In the genomic region with DNA sequence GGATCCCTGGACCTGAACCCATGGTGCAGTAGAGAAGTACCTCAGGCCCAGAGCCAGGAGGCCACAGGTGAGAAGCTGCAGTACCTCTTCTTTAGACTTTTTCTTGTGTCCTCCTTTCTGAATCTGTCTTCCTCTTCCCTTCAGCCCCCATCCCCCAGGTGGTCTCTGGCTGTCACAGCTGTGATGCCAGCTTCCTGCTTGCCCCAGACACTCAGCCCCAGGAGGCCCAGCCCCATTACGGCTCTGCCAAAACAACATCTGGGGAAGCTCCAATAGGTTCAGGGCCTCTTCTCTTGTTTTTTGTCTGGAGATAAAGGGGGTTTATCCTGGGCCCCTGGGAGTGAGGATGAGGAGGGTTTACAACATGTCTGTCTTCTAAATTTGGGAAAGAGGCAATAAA, we compare ENCODE assay signal across 1 cellular context.
TF ChIP-seq lines count a peak whose summit lies in the region.

No MANE protein-coding gene starts in this region.

TF ChIP-seq in GM23338, 12 proteins besides CTCF, POLR2A, EP300 and RAD21:
- TF ChIP-seq, protein P1, sequence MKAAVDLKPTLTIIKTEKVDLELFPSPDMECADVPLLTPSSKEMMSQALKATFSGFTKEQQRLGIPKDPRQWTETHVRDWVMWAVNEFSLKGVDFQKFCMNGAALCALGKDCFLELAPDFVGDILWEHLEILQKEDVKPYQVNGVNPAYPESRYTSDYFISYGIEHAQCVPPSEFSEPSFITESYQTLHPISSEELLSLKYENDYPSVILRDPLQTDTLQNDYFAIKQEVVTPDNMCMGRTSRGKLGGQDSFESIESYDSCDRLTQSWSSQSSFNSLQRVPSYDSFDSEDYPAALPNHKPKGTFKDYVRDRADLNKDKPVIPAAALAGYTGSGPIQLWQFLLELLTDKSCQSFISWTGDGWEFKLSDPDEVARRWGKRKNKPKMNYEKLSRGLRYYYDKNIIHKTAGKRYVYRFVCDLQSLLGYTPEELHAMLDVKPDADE (IDR thresholded peaks at IDR 0.05), result no peak
- no peak for TF ChIP-seq CREB1 (CRISPR knock-in tag; IDR thresholded peaks at IDR 0.05; ENCODE audit: low read depth)
- no peak for TF ChIP-seq NANOG (IDR thresholded peaks at IDR 0.05; ENCODE audit: borderline replicate concordance)
- TF ChIP-seq EZH2 (IDR thresholded peaks at IDR 0.05; ENCODE audit: low read depth, unreplicated experiment), result no peak
- no peak for TF ChIP-seq POLR2AphosphoS5 (IDR thresholded peaks at IDR 0.05; ENCODE audit: low read depth)
- no peak for TF ChIP-seq STAT1 (IDR thresholded peaks at IDR 0.05; ENCODE audit: unreplicated experiment)
- no peak for TF ChIP-seq ZNF331 (CRISPR knock-in tag; IDR thresholded peaks at IDR 0.05; ENCODE audit: low read depth)
- TF ChIP-seq, protein P2, sequence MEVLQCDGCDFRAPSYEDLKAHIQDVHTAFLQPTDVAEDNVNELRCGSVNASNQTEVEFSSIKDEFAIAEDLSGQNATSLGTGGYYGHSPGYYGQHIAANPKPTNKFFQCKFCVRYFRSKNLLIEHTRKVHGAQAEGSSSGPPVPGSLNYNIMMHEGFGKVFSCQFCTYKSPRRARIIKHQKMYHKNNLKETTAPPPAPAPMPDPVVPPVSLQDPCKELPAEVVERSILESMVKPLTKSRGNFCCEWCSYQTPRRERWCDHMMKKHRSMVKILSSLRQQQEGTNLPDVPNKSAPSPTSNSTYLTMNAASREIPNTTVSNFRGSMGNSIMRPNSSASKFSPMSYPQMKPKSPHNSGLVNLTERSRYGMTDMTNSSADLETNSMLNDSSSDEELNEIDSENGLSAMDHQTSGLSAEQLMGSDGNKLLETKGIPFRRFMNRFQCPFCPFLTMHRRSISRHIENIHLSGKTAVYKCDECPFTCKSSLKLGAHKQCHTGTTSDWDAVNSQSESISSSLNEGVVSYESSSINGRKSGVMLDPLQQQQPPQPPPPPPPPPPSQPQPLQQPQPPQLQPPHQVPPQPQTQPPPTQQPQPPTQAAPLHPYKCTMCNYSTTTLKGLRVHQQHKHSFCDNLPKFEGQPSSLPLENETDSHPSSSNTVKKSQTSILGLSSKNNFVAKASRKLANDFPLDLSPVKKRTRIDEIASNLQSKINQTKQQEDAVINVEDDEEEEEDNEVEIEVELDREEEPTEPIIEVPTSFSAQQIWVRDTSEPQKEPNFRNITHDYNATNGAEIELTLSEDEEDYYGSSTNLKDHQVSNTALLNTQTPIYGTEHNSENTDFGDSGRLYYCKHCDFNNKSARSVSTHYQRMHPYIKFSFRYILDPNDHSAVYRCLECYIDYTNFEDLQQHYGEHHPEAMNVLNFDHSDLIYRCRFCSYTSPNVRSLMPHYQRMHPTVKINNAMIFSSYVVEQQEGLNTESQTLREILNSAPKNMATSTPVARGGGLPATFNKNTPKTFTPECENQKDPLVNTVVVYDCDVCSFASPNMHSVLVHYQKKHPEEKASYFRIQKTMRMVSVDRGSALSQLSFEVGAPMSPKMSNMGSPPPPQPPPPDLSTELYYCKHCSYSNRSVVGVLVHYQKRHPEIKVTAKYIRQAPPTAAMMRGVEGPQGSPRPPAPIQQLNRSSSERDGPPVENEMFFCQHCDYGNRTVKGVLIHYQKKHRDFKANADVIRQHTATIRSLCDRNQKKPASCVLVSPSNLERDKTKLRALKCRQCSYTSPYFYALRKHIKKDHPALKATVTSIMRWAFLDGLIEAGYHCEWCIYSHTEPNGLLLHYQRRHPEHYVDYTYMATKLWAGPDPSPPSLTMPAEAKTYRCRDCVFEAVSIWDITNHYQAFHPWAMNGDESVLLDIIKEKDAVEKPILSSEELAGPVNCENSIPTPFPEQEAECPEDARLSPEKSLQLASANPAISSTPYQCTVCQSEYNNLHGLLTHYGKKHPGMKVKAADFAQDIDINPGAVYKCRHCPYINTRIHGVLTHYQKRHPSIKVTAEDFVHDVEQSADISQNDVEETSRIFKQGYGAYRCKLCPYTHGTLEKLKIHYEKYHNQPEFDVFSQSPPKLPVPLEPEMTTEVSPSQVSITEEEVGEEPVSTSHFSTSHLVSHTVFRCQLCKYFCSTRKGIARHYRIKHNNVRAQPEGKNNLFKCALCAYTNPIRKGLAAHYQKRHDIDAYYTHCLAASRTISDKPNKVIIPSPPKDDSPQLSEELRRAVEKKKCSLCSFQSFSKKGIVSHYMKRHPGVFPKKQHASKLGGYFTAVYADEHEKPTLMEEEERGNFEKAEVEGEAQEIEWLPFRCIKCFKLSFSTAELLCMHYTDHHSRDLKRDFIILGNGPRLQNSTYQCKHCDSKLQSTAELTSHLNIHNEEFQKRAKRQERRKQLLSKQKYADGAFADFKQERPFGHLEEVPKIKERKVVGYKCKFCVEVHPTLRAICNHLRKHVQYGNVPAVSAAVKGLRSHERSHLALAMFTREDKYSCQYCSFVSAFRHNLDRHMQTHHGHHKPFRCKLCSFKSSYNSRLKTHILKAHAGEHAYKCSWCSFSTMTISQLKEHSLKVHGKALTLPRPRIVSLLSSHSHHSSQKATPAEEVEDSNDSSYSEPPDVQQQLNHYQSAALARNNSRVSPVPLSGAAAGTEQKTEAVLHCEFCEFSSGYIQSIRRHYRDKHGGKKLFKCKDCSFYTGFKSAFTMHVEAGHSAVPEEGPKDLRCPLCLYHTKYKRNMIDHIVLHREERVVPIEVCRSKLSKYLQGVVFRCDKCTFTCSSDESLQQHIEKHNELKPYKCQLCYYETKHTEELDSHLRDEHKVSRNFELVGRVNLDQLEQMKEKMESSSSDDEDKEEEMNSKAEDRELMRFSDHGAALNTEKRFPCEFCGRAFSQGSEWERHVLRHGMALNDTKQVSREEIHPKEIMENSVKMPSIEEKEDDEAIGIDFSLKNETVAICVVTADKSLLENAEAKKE (CRISPR knock-in tag; IDR thresholded peaks at IDR 0.05), result no peak
- no peak for TF ChIP-seq EZH2phosphoT487 (IDR thresholded peaks at IDR 0.05; ENCODE audit: unreplicated experiment)
